In the genomic region with DNA sequence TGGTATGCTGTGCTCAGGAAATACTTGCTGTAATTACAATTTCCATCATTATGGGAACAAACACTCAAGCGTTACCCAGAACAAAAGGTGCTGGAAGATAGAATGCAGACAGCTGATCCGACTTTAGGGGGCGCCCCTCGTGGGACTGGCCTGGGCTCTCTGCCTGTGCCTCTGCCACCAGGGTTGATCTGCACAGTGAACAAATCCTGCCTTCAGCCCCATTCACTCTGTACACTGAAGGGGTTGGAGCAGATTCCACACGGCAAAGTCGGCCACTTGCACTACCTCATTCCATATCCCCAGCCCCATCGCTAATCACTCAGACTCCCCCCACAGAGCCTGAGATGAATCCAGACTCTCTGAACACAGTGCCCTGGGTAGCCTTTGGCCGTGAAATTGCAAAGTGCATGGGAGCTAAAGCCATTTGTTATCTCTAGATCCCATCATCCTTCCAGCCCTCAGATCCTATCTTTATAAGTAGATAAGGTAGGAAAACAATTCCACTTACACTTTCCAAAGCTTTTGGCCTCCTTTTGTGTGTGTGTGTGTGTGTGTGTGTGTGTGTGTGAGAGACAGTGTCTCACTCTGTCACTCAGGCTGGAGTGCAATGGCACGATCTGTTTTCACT, we compare ENCODE assay signal across 10 cellular contexts.
DNase-seq lines count a peak whose midpoint lies in the region; ATAC-seq and TF ChIP-seq lines count a peak whose summit lies in the region.
"Had no signal": no experiment of that assay in that cellular context is flagged by ENCODE, and none has a peak within 500 bp of the region (broad histone marks: within the 10 kb centered on the region; RNA-seq: fewer than 3 reads in every experiment).

No MANE protein-coding gene starts in this region.

- no peak overlapping the region for H2AFZ ChIP-seq in OCI-LY1 (ENCODE audit: low read length)

- H3K9me3 ChIP-seq in right cardiac atrium (ENCODE audit: control insufficient read depth, low read length) (no peaks in the 10 kb centered on the region), OCI-LY1 (ENCODE audit: low read length) (no peaks in the 10 kb centered on the region), upper lobe of right lung (no peaks in the 10 kb centered on the region)
- H3K9me3 ChIP-seq: psoas muscle had no signal

- TF ChIP-seq POLR2A in erythroblast (IDR thresholded peaks at IDR 0.05; ENCODE audit: low read length), result no peak

- WGBS in right cardiac atrium, result 48% methylated on average over 9 of the region's 9 CpGs

- intact Hi-C loops in cardiac septum (cut with DNase I) (no loop called here), right cardiac atrium (cut with DNase I) (no loop called here), upper lobe of right lung (cut with DNase I) (no loop called here)

- H3K4me1 ChIP-seq in right cardiac atrium (ENCODE audit: control insufficient read depth, insufficient read depth, low read length) (peaks cover 5% of the 10 kb centered on the region), OCI-LY1 (ENCODE audit: insufficient read depth, low read length, severe bottlenecking) (peaks cover 9% of the 10 kb centered on the region), upper lobe of right lung (no peaks in the 10 kb centered on the region)
- H3K4me1 ChIP-seq: psoas muscle had no signal

- no peak overlapping the region for H3K27ac ChIP-seq in right cardiac atrium (ENCODE audit: low read length)
- no peak overlapping the region for H3K27ac ChIP-seq in OCI-LY1 (ENCODE audit: low read depth, low read length, poor library complexity, severe bottlenecking)
- no peak overlapping the region for H3K27ac ChIP-seq in upper lobe of right lung
- no peak overlapping the region for H3K27ac ChIP-seq in coronary artery
- H3K27ac ChIP-seq: dorsolateral prefrontal cortex, psoas muscle had no signal

- no peaks in the 10 kb centered on the region for H3F3A ChIP-seq in OCI-LY1 (ENCODE audit: insufficient read depth, low read length)

- no peak overlapping the region for H3K9ac ChIP-seq in OCI-LY1 (ENCODE audit: low read length)

- peaks cover 74% of the 10 kb centered on the region for H3K36me3 ChIP-seq in OCI-LY1 (ENCODE audit: insufficient read depth, low read length)
- peaks cover 37% of the 10 kb centered on the region for H3K36me3 ChIP-seq in upper lobe of right lung

- no peak for ATAC-seq in right cardiac atrium
- ATAC-seq in upper lobe of right lung, result no peak
- ATAC-seq: psoas muscle had no signal

- H3K27me3 ChIP-seq in right cardiac atrium (ENCODE audit: control insufficient read depth, insufficient read depth) (no peaks in the 10 kb centered on the region), OCI-LY1 (ENCODE audit: insufficient read depth, low read length) (no peaks in the 10 kb centered on the region), upper lobe of right lung (no peaks in the 10 kb centered on the region)
- H3K27me3 ChIP-seq: dorsolateral prefrontal cortex had no signal

- no peaks in the 10 kb centered on the region for H3K79me2 ChIP-seq in OCI-LY1 (ENCODE audit: insufficient read depth, low read length)

- no peak overlapping the region for H3K4me2 ChIP-seq in OCI-LY1 (ENCODE audit: low read length)

- DNase-seq in cardiac septum (ENCODE audit: low spot score), result peak; percentile 49
- no peak for DNase-seq in right cardiac atrium
- peak; percentile 33 to 48 for DNase-seq in erythroblast (lab: John Stamatoyannopoulos, UW)
- DNase-seq in upper lobe of right lung, result peak; percentile 27
- no peak for DNase-seq in SKM-1 (lab: John Stamatoyannopoulos, UW; ENCODE audit: unreplicated experiment)
- no peak for DNase-seq in coronary artery (ENCODE audit: low spot score)
- DNase-seq in kidney glomerular epithelial cell (lab: John Stamatoyannopoulos, UW), result no peak
- DNase-seq: psoas muscle had no signal

- TF ChIP-seq CTCF in OCI-LY1 (IDR thresholded peaks at IDR 0.05; ENCODE audit: low read length) (peak; percentile 42), upper lobe of right lung (IDR thresholded peaks at IDR 0.05) (peak; percentile 13), coronary artery (IDR thresholded peaks at IDR 0.05) (no peak)

- H3K4me3 ChIP-seq in right cardiac atrium (ENCODE audit: low read length), result no peak overlapping the region
- no peak overlapping the region for H3K4me3 ChIP-seq in OCI-LY1 (ENCODE audit: low read depth, low read length, poor library complexity, severe bottlenecking)
- no peak overlapping the region for H3K4me3 ChIP-seq in upper lobe of right lung
- no peak overlapping the region for H3K4me3 ChIP-seq in coronary artery
- H3K4me3 ChIP-seq: dorsolateral prefrontal cortex, psoas muscle had no signal

- H4K20me1 ChIP-seq in OCI-LY1 (ENCODE audit: insufficient read depth, low read length), result no peaks in the 10 kb centered on the region

- H3K9me2 ChIP-seq in OCI-LY1 (ENCODE audit: low read depth, low read length), result no peaks in the 10 kb centered on the region

Comparison
In these comparisons a context has a peak if more than half of its experiments do, and no peak if none do; other contexts are left out.
1. DNase-seq: peak in cardiac septum (single experiment), erythroblast (2 of 2) and upper lobe of right lung (single experiment); none in right cardiac atrium (0 of 3), SKM-1 (single experiment), coronary artery (single experiment) and kidney glomerular epithelial cell (single experiment).